ENCODE assay signal across 8 cellular contexts in the genomic region with DNA sequence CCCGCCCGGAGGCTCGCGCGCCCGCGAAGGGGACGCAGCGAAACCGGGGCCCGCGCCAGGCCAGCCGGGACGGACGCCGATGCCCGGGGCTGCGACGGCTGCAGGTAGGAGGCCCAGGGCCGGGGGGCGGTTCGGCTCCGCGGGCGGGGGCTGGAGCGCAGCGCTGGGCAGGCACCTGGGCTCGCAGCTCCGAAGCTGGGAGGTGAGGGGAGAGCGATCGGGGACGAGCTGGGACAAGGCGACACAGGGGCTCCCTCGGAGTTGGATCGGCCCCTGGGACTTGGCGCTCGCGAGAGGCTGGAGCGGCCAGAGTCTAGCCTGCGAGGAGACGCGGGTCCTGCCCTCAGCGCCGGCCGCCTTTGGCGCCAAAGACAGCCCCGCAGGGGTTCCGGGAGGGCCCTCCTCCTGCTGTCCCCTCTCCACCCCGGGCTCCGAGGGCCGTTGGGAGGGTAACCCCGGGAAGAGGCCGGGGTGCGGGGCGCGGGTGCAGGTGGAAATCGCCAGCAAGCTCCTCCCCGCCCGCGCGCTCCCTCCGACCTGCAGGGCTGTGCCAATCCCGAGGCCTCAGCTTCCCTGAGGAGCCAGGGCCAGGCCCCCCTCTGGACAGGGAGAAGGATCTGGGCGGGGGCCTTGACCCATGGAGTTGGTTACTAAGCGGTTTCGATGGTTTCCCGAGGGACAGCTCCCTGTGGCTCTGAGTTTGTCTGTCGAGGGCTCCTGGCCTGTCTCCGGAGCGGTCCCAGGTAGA. TPM values are rescaled to one million over a fixed set of nuclear protein-coding genes. Genes with fewer than 3 reads are reported as not detected.
DNase-seq lines count a peak whose midpoint lies in the region; ATAC-seq, FAIRE-seq and TF ChIP-seq lines count a peak whose summit lies in the region.
"Had no signal": no experiment of that assay in that cellular context is flagged by ENCODE, and none has a peak within 500 bp of the region (broad histone marks: within the 10 kb centered on the region; RNA-seq: fewer than 3 reads in every experiment).

No MANE protein-coding gene starts in this region.

- H3K4me1 ChIP-seq in pancreas, result peaks cover 6 to 20% (median 6%) of the 10 kb centered on the region in 3 donors

- ATAC-seq in pancreas, result no peak
- no peak for ATAC-seq in HG03025 (IDR thresholded peaks at IDR 0.05; ENCODE audit: low FRiP score, unreplicated experiment)
- no peak for ATAC-seq in HG02870 (IDR thresholded peaks at IDR 0.05; ENCODE audit: unreplicated experiment)

- intact Hi-C loops in pancreas (cut with DNase I), result no loop called here

- 8 to 14% methylated on average over 56 to 70 of the region's 70 CpGs for WGBS in pancreas, 2 donors

- H3K27me3 ChIP-seq in pancreas, result peaks cover 8 to 23% (median 15%) of the 10 kb centered on the region in 4 donors

- no peaks in the 10 kb centered on the region for H3K9me3 ChIP-seq in pancreas

- no peaks in the 10 kb centered on the region for H3K36me3 ChIP-seq in pancreas

- H3K4me3 ChIP-seq in GM12864 (ENCODE audit: low read depth, low read length) (peak overlapping the region; percentile 68), pancreas (peak overlapping the region in 3 of 4 donors; percentile 7 to 42 (median 31))
- H3K4me3 ChIP-seq: lung had no signal

- DNase-seq in GM12864 (ENCODE audit: low read depth), result no peak
- peak; percentile 29 for DNase-seq in HTR-8/SVneo (ENCODE audit: insufficient read length, low spot score)
- DNase-seq in cerebellar cortex (ENCODE audit: low spot score), result peak; percentile 23
- DNase-seq in pancreas, result peak in 3 of 6 donors; percentile 34 to 80 (median 69)
- DNase-seq in central memory CD4-positive, alpha-beta T cell, result no peak

- no peak for TF ChIP-seq CTCF in GM12864 (IDR thresholded peaks at IDR 0.05; ENCODE audit: low read depth, low read length, missing control alignments)
- no peak for TF ChIP-seq CTCF in pancreas (IDR thresholded peaks at IDR 0.05)

- FAIRE-seq in HTR-8/SVneo (lab: Jason Lieb, UNC), result no peak
- FAIRE-seq in pancreas (lab: Jason Lieb, UNC), result no peak

- H3K27ac ChIP-seq in pancreas, result no peak overlapping the region

RNA-seq across cellular contexts. Expression of gene TP73, which starts 0.4 kb away (rescaled TPM):
- total RNA-seq in pancreas, result under 1 TPM; 0.25 to 0.51 (median 0.37) TPM
- under 1 TPM; 0.11 to 0.12 TPM for polyA plus RNA-seq in pancreas

RNA-seq across cellular contexts. Expression of gene WRAP73, which starts 2.8 kb away (rescaled TPM):
- total RNA-seq in pancreas, result 10 to 100 TPM in 2 of 6 donors, 1 to 10 TPM in 4; 6.7 to 12.4 (median 9.2) TPM
- polyA plus RNA-seq in pancreas, result 10 to 100 TPM; 19.0 to 26.2 TPM

RNA-seq across cellular contexts. Expression of gene TPRG1L, which starts 27.9 kb away (rescaled TPM):
- total RNA-seq in pancreas, result 10 to 100 TPM; 16.4 to 25.8 (median 21.8) TPM
- polyA plus RNA-seq in pancreas, result 10 to 100 TPM; 16.5 to 33.3 TPM

RNA-seq across cellular contexts. Expression of gene MEGF6, which starts 41.4 kb away (rescaled TPM):
- total RNA-seq in pancreas, result 10 to 100 TPM in 1 of 6 donors, 1 to 10 TPM in 5; 2.6 to 11.2 (median 7.2) TPM
- polyA plus RNA-seq in pancreas, result 10 to 100 TPM; 14.5 to 20.0 TPM

Comparison
In these comparisons a context has a peak if more than half of its experiments do, and no peak if none do; other contexts are left out.
1. DNase-seq: peak in HTR-8/SVneo (single experiment) and cerebellar cortex (single experiment); none in GM12864 (single experiment) and central memory CD4-positive, alpha-beta T cell (single experiment).